Comparison of ENCODE assay signal across 13 cellular contexts in the genomic region with DNA sequence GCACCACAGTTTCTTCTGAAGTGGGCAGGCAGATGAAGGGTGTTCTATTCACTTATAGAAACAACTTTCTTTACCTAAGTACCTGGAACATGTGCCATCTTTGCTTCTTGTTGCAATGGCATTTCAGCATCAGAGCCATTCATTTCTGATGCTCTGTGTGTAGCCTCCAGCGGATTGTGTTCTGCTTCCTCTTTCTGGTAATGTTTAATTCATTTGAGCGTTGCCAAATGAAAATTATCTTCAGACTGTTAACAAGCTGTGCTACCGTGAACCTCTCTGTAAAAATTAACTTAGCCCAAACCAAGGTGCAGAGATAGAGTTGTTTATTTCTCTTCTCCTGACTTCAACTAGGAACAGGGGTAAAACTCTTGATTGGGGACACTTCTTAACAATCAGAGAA.
A peak's percentile ranks its signal among the peaks of the same experiment; 100 is the strongest.
DNase-seq lines count a peak whose midpoint lies in the region; ATAC-seq and TF ChIP-seq lines count a peak whose summit lies in the region.
"Had no signal": no experiment of that assay in that cellular context is flagged by ENCODE, and none has a peak within 500 bp of the region (broad histone marks: within the 10 kb centered on the region; RNA-seq: fewer than 3 reads in every experiment).

No MANE protein-coding gene starts in this region.

- H3K4me3 ChIP-seq in sigmoid colon (no peak overlapping the region), hepatocyte (no peak overlapping the region), esophagus squamous epithelium (no peak overlapping the region)
- H3K4me3 ChIP-seq: upper lobe of left lung had no signal

- DNase-seq in CD1c-positive myeloid dendritic cell (ENCODE audit: extremely low spot score): peak; percentile 15
- no peak for DNase-seq in sigmoid colon
- no peak for DNase-seq in stimulated activated CD4-positive, alpha-beta T cell treated with anti-CD3 and anti-CD28 coated beads, Interleukin-12 subunit alpha, Interleukin-12 subunit beta, amount 100 ng/mL, for 4 hours
- no peak for DNase-seq in hepatocyte (ENCODE audit: low spot score)
- DNase-seq in esophagus squamous epithelium (lab: John Stamatoyannopoulos, UW): no peak
- DNase-seq: activated CD4-positive, alpha-beta memory T cell treated with anti-CD3 and anti-CD28 coated beads for 36 hours; activated effector memory CD4-positive, alpha-beta T cell treated with anti-CD3 and anti-CD28 coated beads, Interleukin-2, amount 50 U/mL, for 16 hours; effector CD4-positive, alpha-beta T cell; T1000; upper lobe of left lung had no signal

- no peak for TF ChIP-seq EP300 in sigmoid colon (IDR thresholded peaks at IDR 0.05)

- no peak overlapping the region for H3K4me2 ChIP-seq in hepatocyte

- H3K4me1 ChIP-seq in sigmoid colon (no peaks in the 10 kb centered on the region), hepatocyte (ENCODE audit: insufficient read depth) (no peaks in the 10 kb centered on the region), esophagus squamous epithelium (no peaks in the 10 kb centered on the region)
- H3K4me1 ChIP-seq: upper lobe of left lung had no signal

- H3K27ac ChIP-seq in sigmoid colon (no peak overlapping the region), hepatocyte (no peak overlapping the region), esophagus squamous epithelium (no peak overlapping the region)
- H3K27ac ChIP-seq: upper lobe of left lung had no signal

- H3K9me2 ChIP-seq in hepatocyte (replicated peaks; ENCODE audit: insufficient read depth): no peaks in the 10 kb centered on the region

- H4K20me1 ChIP-seq in hepatocyte (ENCODE audit: insufficient read depth, poor library complexity, severe bottlenecking): no peaks in the 10 kb centered on the region

- ATAC-seq in GM19395 (IDR thresholded peaks at IDR 0.05; ENCODE audit: unreplicated experiment): peak; percentile 71
- ATAC-seq in HG02798 (IDR thresholded peaks at IDR 0.05; ENCODE audit: poor library complexity, unreplicated experiment): peak; percentile 53
- ATAC-seq in HG03558 (IDR thresholded peaks at IDR 0.05; ENCODE audit: extremely low read depth, unreplicated experiment): peak; percentile 80

- TF ChIP-seq POLR2A in sigmoid colon (IDR thresholded peaks at IDR 0.05): no peak
- no peak for TF ChIP-seq POLR2A in esophagus squamous epithelium (IDR thresholded peaks at IDR 0.05)

- H3K27me3 ChIP-seq in sigmoid colon (no peaks in the 10 kb centered on the region), hepatocyte (no peaks in the 10 kb centered on the region), esophagus squamous epithelium (no peaks in the 10 kb centered on the region)
- H3K27me3 ChIP-seq: upper lobe of left lung had no signal

- intact Hi-C loops in sigmoid colon (cut with DNase I) (no loop called here), esophagus squamous epithelium (cut with DNase I) (no loop called here)

- no peaks in the 10 kb centered on the region for H3K79me2 ChIP-seq in hepatocyte

- H2AFZ ChIP-seq in hepatocyte: no peak overlapping the region

- 11 to 46% methylated on average over 3 of the region's 3 CpGs for WGBS in sigmoid colon, 2 donors
- WGBS in hepatocyte (ENCODE audit: low lambda C conversion rate, missing lambda C conversion rate): 63% methylated on average over 3 of the region's 3 CpGs
- 37 to 60% methylated on average over 3 of the region's 3 CpGs for WGBS in esophagus squamous epithelium, 2 donors

- no peaks in the 10 kb centered on the region for H3K36me3 ChIP-seq in sigmoid colon
- no peaks in the 10 kb centered on the region for H3K36me3 ChIP-seq in hepatocyte (replicated peaks; ENCODE audit: insufficient read depth, low read depth)
- H3K36me3 ChIP-seq in esophagus squamous epithelium: no peaks in the 10 kb centered on the region
- H3K36me3 ChIP-seq: upper lobe of left lung had no signal

- H3K9me3 ChIP-seq in sigmoid colon: no peaks in the 10 kb centered on the region
- H3K9me3 ChIP-seq in hepatocyte (ENCODE audit: low read depth): no peaks in the 10 kb centered on the region
- H3K9me3 ChIP-seq in esophagus squamous epithelium: no peaks in the 10 kb centered on the region
- H3K9me3 ChIP-seq: upper lobe of left lung had no signal

- no peak for TF ChIP-seq CTCF in sigmoid colon (IDR thresholded peaks at IDR 0.05)
- TF ChIP-seq CTCF in hepatocyte (IDR thresholded peaks at IDR 0.05; ENCODE audit: poor library complexity): no peak
- no peak for TF ChIP-seq CTCF in esophagus squamous epithelium (IDR thresholded peaks at IDR 0.05)
